ENCODE assay signal across 30 cellular contexts in genomic region chr14:98769326-98769725, GRCh38.
"Had no signal": no experiment of that assay in that cellular context is flagged by ENCODE, and none has a peak within 500 bp of the region (broad histone marks: within the 10 kb centered on the region; RNA-seq: fewer than 3 reads in every experiment).

No MANE protein-coding gene starts in this region.

- H2AFZ ChIP-seq: neural progenitor cell, parathyroid adenoma had no signal

- H3K36me3 Mint-ChIP-seq: activated CD8-positive, alpha-beta memory T cell treated with anti-CD3 and anti-CD28 coated beads, Interleukin-2, amount 10 ng/mL, durations not matched to agents 7 days and 5 days; natural killer cell had no signal

- H3K4me1 Mint-ChIP-seq: activated CD8-positive, alpha-beta memory T cell treated with anti-CD3 and anti-CD28 coated beads, Interleukin-2, amount 10 ng/mL, durations not matched to agents 7 days and 5 days; immature natural killer cell; natural killer cell; neural progenitor cell had no signal

- H3K36me3 ChIP-seq: colonic mucosa, heart left ventricle, neural progenitor cell, right atrium auricular region, transverse colon had no signal

- H3K27ac Mint-ChIP-seq: activated CD4-positive, alpha-beta T cell treated with anti-CD3 and anti-CD28 coated beads for 36 hours; activated CD8-positive, alpha-beta memory T cell treated with anti-CD3 and anti-CD28 coated beads, Interleukin-2, amount 10 ng/mL, durations not matched to agents 7 days and 5 days; activated CD8-positive, alpha-beta T cell treated with anti-CD3 and anti-CD28 coated beads, Interleukin-2, amount 10 ng/mL, durations not matched to agents 7 days and 5 days; activated naive CD8-positive, alpha-beta T cell; activated T-cell treated with anti-CD3 and anti-CD28 coated beads, Interleukin-2, amount 50 U/mL, for 72 hours; immature natural killer cell; natural killer cell; neural progenitor cell; T-helper 2 cell treated with Interferon-gamma antibody and Interleukin-4, amounts not matched to agents 5 μg/mL and 100 μg/mL, for 36 hours had no signal

- H3K27me3 ChIP-seq: body of pancreas, colonic mucosa, heart left ventricle, neural progenitor cell, right atrium auricular region, testis, transverse colon had no signal

- H3K4me3 Mint-ChIP-seq: activated CD4-positive, alpha-beta T cell treated with anti-CD3 and anti-CD28 coated beads for 36 hours; activated CD8-positive, alpha-beta memory T cell treated with anti-CD3 and anti-CD28 coated beads, Interleukin-2, amount 10 ng/mL, durations not matched to agents 7 days and 5 days; activated CD8-positive, alpha-beta T cell treated with anti-CD3 and anti-CD28 coated beads, Interleukin-2, amount 10 ng/mL, durations not matched to agents 7 days and 5 days; activated naive CD8-positive, alpha-beta T cell; activated T-cell treated with anti-CD3 and anti-CD28 coated beads, Interleukin-2, amount 50 U/mL, for 72 hours; immature natural killer cell; natural killer cell; neural progenitor cell; T-helper 2 cell treated with Interferon-gamma antibody and Interleukin-4, amounts not matched to agents 5 μg/mL and 100 μg/mL, for 36 hours had no signal

- H3K9ac ChIP-seq: neural progenitor cell, parathyroid adenoma had no signal

- H3K4me2 ChIP-seq: neural progenitor cell had no signal

- H3K27ac ChIP-seq: body of pancreas, colonic mucosa, dorsolateral prefrontal cortex, heart left ventricle, neural progenitor cell, parathyroid adenoma, psoas muscle, right atrium auricular region, testis, transverse colon had no signal

- H3K79me2 ChIP-seq: parathyroid adenoma had no signal

- H3K4me1 ChIP-seq: body of pancreas, colonic mucosa, heart left ventricle, neural progenitor cell, parathyroid adenoma, psoas muscle, right atrium auricular region, testis, transverse colon had no signal

- H3K9me3 Mint-ChIP-seq: natural killer cell had no signal

- H3K27me3 Mint-ChIP-seq: activated CD4-positive, alpha-beta T cell treated with anti-CD3 and anti-CD28 coated beads for 36 hours; activated naive CD8-positive, alpha-beta T cell had no signal

- H3K4me3 ChIP-seq: body of pancreas, colonic mucosa, dorsolateral prefrontal cortex, heart left ventricle, neural progenitor cell, psoas muscle, right atrium auricular region, testis, transverse colon had no signal

- H3K9me3 ChIP-seq: body of pancreas, colonic mucosa, testis had no signal

- DNase-seq: activated CD4-positive, alpha-beta T cell treated with anti-CD3 and anti-CD28 coated beads for 36 hours; activated CD4-positive, CD25-positive, alpha-beta regulatory T cell; activated CD8-positive, alpha-beta memory T cell treated with anti-CD3 and anti-CD28 coated beads, Interleukin-2, amount 10 ng/mL, durations not matched to agents 7 days and 5 days; activated CD8-positive, alpha-beta T cell treated with anti-CD3 and anti-CD28 coated beads, Interleukin-2, amount 10 ng/mL, durations not matched to agents 7 days and 5 days; activated naive CD4-positive, alpha-beta T cell; activated T-cell treated with anti-CD3 and anti-CD28 coated beads, Interleukin-2, amount 50 U/mL, for 72 hours; anterior cingulate cortex; body of pancreas; cerebellar nuclear complex; colonic mucosa; dorsolateral prefrontal cortex; effector memory CD4-positive, alpha-beta T cell; foreskin fibroblast; heart left ventricle; hypothalamus; immature natural killer cell; natural killer cell; occipital lobe; psoas muscle; stimulated activated CD4-positive, alpha-beta T cell treated with anti-CD3 and anti-CD28 coated beads, Interleukin-15, amount 100 ng/mL, for 24 hours; stimulated activated CD4-positive, alpha-beta T cell treated with anti-CD3 and anti-CD28 coated beads, Interleukin-2, amount 100 ng/mL, for 24 hours; stimulated activated naive CD4-positive, alpha-beta T cell; testis; transverse colon had no signal

- ATAC-seq: activated CD4-positive, alpha-beta T cell treated with anti-CD3 and anti-CD28 coated beads for 36 hours; activated CD8-positive, alpha-beta memory T cell treated with anti-CD3 and anti-CD28 coated beads, Interleukin-2, amount 10 ng/mL, durations not matched to agents 7 days and 5 days; activated CD8-positive, alpha-beta T cell treated with anti-CD3 and anti-CD28 coated beads, Interleukin-2, amount 10 ng/mL, durations not matched to agents 7 days and 5 days; activated T-cell treated with anti-CD3 and anti-CD28 coated beads, Interleukin-2, amount 50 U/mL, for 72 hours; body of pancreas; heart left ventricle; natural killer cell; psoas muscle had no signal

- FAIRE-seq: urothelium cell line had no signal
